Comparison of ENCODE assay signal across 19 cellular contexts in the genomic region with DNA sequence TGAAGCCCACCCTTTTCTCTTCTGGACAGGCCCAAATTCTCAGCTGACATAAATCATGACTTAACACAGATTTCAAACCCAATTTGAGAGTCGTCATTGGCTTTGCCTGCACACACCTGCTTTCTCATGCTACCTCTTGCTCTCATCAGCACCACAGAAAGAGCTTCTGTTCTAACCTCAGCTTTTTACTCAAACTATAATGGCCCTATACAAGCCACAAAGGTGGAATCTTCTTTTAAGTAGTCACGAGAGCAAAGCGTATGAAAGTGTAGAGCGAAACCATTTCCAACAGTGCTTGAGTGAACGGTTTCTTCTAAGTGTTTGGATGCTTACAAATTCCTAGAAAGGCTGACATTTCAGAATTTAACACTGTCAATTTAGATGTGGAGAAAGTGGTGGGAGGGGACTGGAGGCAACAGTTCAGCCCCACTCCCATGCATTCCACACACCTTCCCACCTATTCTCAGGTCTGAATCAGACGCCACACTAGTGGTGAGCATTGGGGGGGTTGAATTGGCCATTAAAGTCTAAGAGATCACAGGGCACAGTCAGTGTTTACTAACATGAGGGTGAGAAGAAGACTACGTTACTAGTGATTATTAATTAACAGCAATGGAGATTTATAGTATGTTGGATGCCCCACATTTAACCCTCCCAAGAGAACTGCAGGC.
DNase-seq lines count a peak whose midpoint lies in the region; ATAC-seq and TF ChIP-seq lines count a peak whose summit lies in the region.
"Had no signal": no experiment of that assay in that cellular context is flagged by ENCODE, and none has a peak within 500 bp of the region (broad histone marks: within the 10 kb centered on the region; RNA-seq: fewer than 3 reads in every experiment).

No MANE protein-coding gene starts in this region.

- H3K36me3 ChIP-seq in CD8-positive, alpha-beta memory T cell (ENCODE audit: insufficient read depth, low read length): peaks cover 54% of the 10 kb centered on the region
- H3K36me3 ChIP-seq in WERI-Rb-1: no peaks in the 10 kb centered on the region
- H3K36me3 ChIP-seq: prostate gland, tibial nerve had no signal

- no peak overlapping the region for H3K4me3 Mint-ChIP-seq in CD8-positive, alpha-beta memory T cell
- peak overlapping the region; percentile 45 for H3K4me3 Mint-ChIP-seq in activated naive CD4-positive, alpha-beta T cell treated with anti-CD3 and anti-CD28 coated beads, Interleukin-2, amount 50 U/mL, for 24 hours
- H3K4me3 Mint-ChIP-seq in progenitor cell of endocrine pancreas (ENCODE audit: low read depth): no peak overlapping the region

- POLR2A ChIA-PET in CD8-positive, alpha-beta memory T cell (lab: Charles Lee): no interaction called here

- no peak for DNase-seq in CD8-positive, alpha-beta memory T cell
- peak; percentile 66 for DNase-seq in Jurkat, Clone E6-1 (ENCODE audit: low read depth, low spot score)
- no peak for DNase-seq in progenitor cell of endocrine pancreas (ENCODE audit: low spot score, unreplicated experiment)
- DNase-seq in WERI-Rb-1: no peak
- DNase-seq in foreskin melanocyte: no peak
- no peak for DNase-seq in DMS79 treated with DMSO at 0.1 percent for 48 hours (lab: John Stamatoyannopoulos, UW)
- DNase-seq: body of pancreas, Calu3, cortex of kidney, naive B cell, NCI-H1417 treated with DMSO at 0.1 percent for 48 hours, NCI-H2171 treated with DMSO at 0.1 percent for 48 hours, spleen had no signal

- CTCF ChIA-PET in CD8-positive, alpha-beta memory T cell (lab: Charles Lee): interaction anchor here (0.6 to 1.2 kb wide), 4 partner anchors 20 to 1600 kb away, joined by 3 to 5 read pairs (median 4); no protein-coding TSS in a partner anchor

- H3K4me1 ChIP-seq in CD8-positive, alpha-beta memory T cell (ENCODE audit: insufficient read depth, low read length): no peaks in the 10 kb centered on the region
- H3K4me1 ChIP-seq: body of pancreas, prostate gland, tibial nerve had no signal

- H3K9me3 ChIP-seq in CD8-positive, alpha-beta memory T cell (ENCODE audit: low read length): no peaks in the 10 kb centered on the region
- no peaks in the 10 kb centered on the region for H3K9me3 ChIP-seq in WERI-Rb-1 (ENCODE audit: severe bottlenecking)
- H3K9me3 ChIP-seq: body of pancreas, prostate gland, spleen, tibial nerve had no signal

- H3K4me3 ChIP-seq in CD8-positive, alpha-beta memory T cell (ENCODE audit: low read length): no peak overlapping the region
- H3K4me3 ChIP-seq in Jurkat, Clone E6-1 (ENCODE audit: low read length): no peak overlapping the region
- no peak overlapping the region for H3K4me3 ChIP-seq in WERI-Rb-1 (ENCODE audit: low read depth, low read length)
- H3K4me3 ChIP-seq: body of pancreas, lung, prostate gland, spleen, tibial nerve had no signal

- TF ChIP-seq CTCF in progenitor cell of endocrine pancreas (IDR thresholded peaks at IDR 0.05; ENCODE audit: unreplicated experiment) (no peak), WERI-Rb-1 (IDR thresholded peaks at IDR 0.05; ENCODE audit: low read depth, low read length) (no peak)

- H3K27ac Mint-ChIP-seq in CD8-positive, alpha-beta memory T cell: peak overlapping the region in 6 of 8 donors; percentile 9 to 71 (median 42)
- H3K27ac Mint-ChIP-seq in activated naive CD4-positive, alpha-beta T cell treated with anti-CD3 and anti-CD28 coated beads, Interleukin-2, amount 50 U/mL, for 24 hours: peak overlapping the region; percentile 80
- peak overlapping the region; percentile 30 for H3K27ac Mint-ChIP-seq in progenitor cell of endocrine pancreas
- H3K27ac Mint-ChIP-seq: naive B cell had no signal

- H3K27me3 Mint-ChIP-seq in CD8-positive, alpha-beta memory T cell: peaks cover 0 to 1% of the 10 kb centered on the region in 2 donors
- no peaks in the 10 kb centered on the region for H3K27me3 Mint-ChIP-seq in activated naive CD4-positive, alpha-beta T cell treated with anti-CD3 and anti-CD28 coated beads, Interleukin-2, amount 50 U/mL, for 24 hours
- peaks cover under 1% of the 10 kb centered on the region for H3K27me3 Mint-ChIP-seq in progenitor cell of endocrine pancreas

- no peak overlapping the region for H3K27ac ChIP-seq in CD8-positive, alpha-beta memory T cell (ENCODE audit: low read depth, low read length)
- no peak overlapping the region for H3K27ac ChIP-seq in WERI-Rb-1
- H3K27ac ChIP-seq: body of pancreas, prostate gland, spleen, tibial nerve had no signal

- peaks cover 20 to 36% (median 27%) of the 10 kb centered on the region in 3 donors for H3K4me1 Mint-ChIP-seq in CD8-positive, alpha-beta memory T cell
- H3K4me1 Mint-ChIP-seq in activated naive CD4-positive, alpha-beta T cell treated with anti-CD3 and anti-CD28 coated beads, Interleukin-2, amount 50 U/mL, for 24 hours: peaks cover 38% of the 10 kb centered on the region
- peaks cover 23% of the 10 kb centered on the region for H3K4me1 Mint-ChIP-seq in progenitor cell of endocrine pancreas (ENCODE audit: low read depth)

- peaks cover 0 to 2% (median 0%) of the 10 kb centered on the region in 5 donors for H3K9me3 Mint-ChIP-seq in CD8-positive, alpha-beta memory T cell
- H3K9me3 Mint-ChIP-seq in activated naive CD4-positive, alpha-beta T cell treated with anti-CD3 and anti-CD28 coated beads, Interleukin-2, amount 50 U/mL, for 24 hours: peaks cover 2% of the 10 kb centered on the region
- H3K9me3 Mint-ChIP-seq in progenitor cell of endocrine pancreas (ENCODE audit: low read depth): peaks cover 12% of the 10 kb centered on the region

- no peak for ATAC-seq in GM18909 (IDR thresholded peaks at IDR 0.05; ENCODE audit: poor library complexity, unreplicated experiment)
- ATAC-seq: body of pancreas, esophagus mucosa had no signal

- no peaks in the 10 kb centered on the region for H3K27me3 ChIP-seq in CD8-positive, alpha-beta memory T cell (ENCODE audit: insufficient read depth, low read length, poor library complexity, severe bottlenecking)
- H3K27me3 ChIP-seq in WERI-Rb-1 (ENCODE audit: insufficient read depth, low read depth, severe bottlenecking): no peaks in the 10 kb centered on the region
- H3K27me3 ChIP-seq: body of pancreas, tibial nerve had no signal

- H3K36me3 Mint-ChIP-seq in CD8-positive, alpha-beta memory T cell: peaks cover 40 to 95% (median 40%) of the 10 kb centered on the region in 3 donors
- H3K36me3 Mint-ChIP-seq in activated naive CD4-positive, alpha-beta T cell treated with anti-CD3 and anti-CD28 coated beads, Interleukin-2, amount 50 U/mL, for 24 hours: peaks cover 28% of the 10 kb centered on the region
- peaks cover 6% of the 10 kb centered on the region for H3K36me3 Mint-ChIP-seq in progenitor cell of endocrine pancreas (ENCODE audit: insufficient read depth)

Comparison
In these comparisons a context has a peak if more than half of its experiments do, and no peak if none do; other contexts are left out.
1. H3K27ac Mint-ChIP-seq: peak in every context shown above with its lines; median percentile 80 in activated naive CD4-positive, alpha-beta T cell treated with anti-CD3 and anti-CD28 coated beads, Interleukin-2, amount 50 U/mL, for 24 hours; 42 in CD8-positive, alpha-beta memory T cell; 30 in progenitor cell of endocrine pancreas.